26 cellular contexts compared by ENCODE assay signal in genomic region chr2:19873014-19873413, GRCh38.
"Had no signal": no experiment of that assay in that cellular context is flagged by ENCODE, and none has a peak within 500 bp of the region (broad histone marks: within the 10 kb centered on the region; RNA-seq: fewer than 3 reads in every experiment).

No MANE protein-coding gene starts in this region.

- ATAC-seq: activated CD8-positive, alpha-beta T cell treated with anti-CD3 and anti-CD28 coated beads for 36 hours; activated T-cell treated with anti-CD3 and anti-CD28 coated beads, Interleukin-2, amount 50 U/mL, for 72 hours; PC-3; T-helper 17 cell had no signal

- H3K4me3 ChIP-seq: SJSA1 had no signal

- H3K27ac Mint-ChIP-seq: activated CD8-positive, alpha-beta T cell treated with anti-CD3 and anti-CD28 coated beads for 36 hours; activated naive CD4-positive, alpha-beta T cell treated with anti-CD3 and anti-CD28 coated beads, Interleukin-2, amount 10 ng/mL, durations not matched to agents 7 days and 5 days; activated naive CD8-positive, alpha-beta T cell treated with anti-CD3 and anti-CD28 coated beads for 36 hours; activated T-cell treated with anti-CD3 and anti-CD28 coated beads, Interleukin-2, amount 50 U/mL, for 72 hours; activated T-helper 2 cell treated with anti-CD3 and anti-CD28 coated beads, Interferon-gamma antibody, Interleukin-2, Interleukin-4, amounts not matched to agents 10 μg/mL and 5 μg/mL and 100 μg/mL, durations not matched to agents 14 hours and 24 hours and 36 hours; T-helper 17 cell had no signal

- DNase-seq: activated CD4-positive, alpha-beta T cell treated with anti-CD3 and anti-CD28 coated beads for 4 hours; activated CD4-positive, CD25-positive, alpha-beta regulatory T cell; activated CD8-positive, alpha-beta memory T cell treated with anti-CD3 and anti-CD28 coated beads, Interleukin-2, amount 50 U/mL, for 4 hours; activated CD8-positive, alpha-beta T cell treated with anti-CD3 and anti-CD28 coated beads for 36 hours; activated gamma-delta T cell treated with Interleukin-2 at 50 U/mL for 16 hours; activated naive CD4-positive, alpha-beta T cell treated with anti-CD3 and anti-CD28 coated beads, Interleukin-2, amount 10 ng/mL, durations not matched to agents 7 days and 5 days; activated naive CD8-positive, alpha-beta T cell treated with anti-CD3 and anti-CD28 coated beads for 36 hours; activated T-cell treated with anti-CD3 and anti-CD28 coated beads, Interleukin-2, amount 50 U/mL, for 72 hours; anterior cingulate cortex; NCI-H1092; NCI-H1417; NCI-H1694; NCI-H2029; NCI-H2107; NCI-H2171 treated with DMSO at 0.1 percent for 48 hours; NCI-H345; NCI-H510A; NCI-H526 treated with DMSO at 0.1 percent for 48 hours; NCI-H82; PC-3; SHP77; T-helper 17 cell; T-helper 9 cell had no signal

- H3K36me3 ChIP-seq: SJSA1 had no signal

- H3K27ac ChIP-seq: KMS-11, SJSA1 had no signal

- H3K9ac ChIP-seq: KMS-11 had no signal

- H3K9me3 ChIP-seq: SJSA1 had no signal

- H3K4me2 ChIP-seq: KMS-11 had no signal

- H3K27me3 Mint-ChIP-seq: activated CD8-positive, alpha-beta T cell treated with anti-CD3 and anti-CD28 coated beads for 36 hours; activated naive CD8-positive, alpha-beta T cell treated with anti-CD3 and anti-CD28 coated beads for 36 hours; T-helper 17 cell had no signal

- H3K4me3 Mint-ChIP-seq: activated CD8-positive, alpha-beta T cell treated with anti-CD3 and anti-CD28 coated beads for 36 hours; activated naive CD4-positive, alpha-beta T cell treated with anti-CD3 and anti-CD28 coated beads, Interleukin-2, amount 10 ng/mL, durations not matched to agents 7 days and 5 days; activated naive CD8-positive, alpha-beta T cell treated with anti-CD3 and anti-CD28 coated beads for 36 hours; activated T-cell treated with anti-CD3 and anti-CD28 coated beads, Interleukin-2, amount 50 U/mL, for 72 hours; T-helper 17 cell had no signal

- H3K9me3 Mint-ChIP-seq: activated CD8-positive, alpha-beta T cell treated with anti-CD3 and anti-CD28 coated beads for 36 hours; activated naive CD4-positive, alpha-beta T cell treated with anti-CD3 and anti-CD28 coated beads, Interleukin-2, amount 10 ng/mL, durations not matched to agents 7 days and 5 days; activated naive CD8-positive, alpha-beta T cell treated with anti-CD3 and anti-CD28 coated beads for 36 hours; activated T-cell treated with anti-CD3 and anti-CD28 coated beads, Interleukin-2, amount 50 U/mL, for 72 hours; activated T-helper 2 cell treated with anti-CD3 and anti-CD28 coated beads, Interferon-gamma antibody, Interleukin-2, Interleukin-4, amounts not matched to agents 10 μg/mL and 5 μg/mL and 100 μg/mL, durations not matched to agents 14 hours and 24 hours and 36 hours had no signal

- H3K27me3 ChIP-seq: SJSA1 had no signal
